Comparison of ENCODE assay signal across 2 cellular contexts in the genomic region with DNA sequence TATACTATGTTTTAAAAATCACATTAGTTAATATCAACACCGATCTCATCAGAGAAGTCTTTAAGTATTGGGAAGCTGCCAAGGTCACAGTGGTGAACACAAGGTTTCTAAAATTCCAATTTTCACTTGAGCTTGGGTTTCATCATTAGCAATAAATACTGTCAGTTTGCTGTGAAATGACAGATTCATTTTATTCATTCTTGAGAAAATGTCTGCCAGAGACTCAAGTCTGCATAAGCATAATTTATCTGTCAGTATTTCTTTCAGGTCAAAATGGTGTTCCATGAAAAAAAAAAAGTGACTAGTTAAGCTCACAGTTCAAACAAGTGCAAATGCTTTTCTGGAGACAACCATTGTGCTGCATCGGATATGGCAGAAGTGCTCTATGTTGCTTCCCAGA.
A peak's percentile ranks its signal among the peaks of the same experiment; 100 is the strongest.
TF ChIP-seq lines count a peak whose summit lies in the region.

No MANE protein-coding gene starts in this region.

TF ChIP-seq in HCT116, 20 proteins besides CTCF, POLR2A, EP300 and RAD21:
- TF ChIP-seq SP1 (IDR thresholded peaks at IDR 0.05; ENCODE audit: low read depth) (no peak), SIN3A (IDR thresholded peaks at IDR 0.05; ENCODE audit: low read depth) (no peak), JUND (IDR thresholded peaks at IDR 0.05) (no peak), SRF (IDR thresholded peaks at IDR 0.05; ENCODE audit: low read depth) (no peak), TCF7L2 (IDR thresholded peaks at IDR 0.05; ENCODE audit: borderline replicate concordance, extremely low read depth, insufficient read depth, insufficient read length) (no peak), ELF1 (IDR thresholded peaks at IDR 0.05; ENCODE audit: borderline replicate concordance, low read depth) (no peak), FOSL1 (IDR thresholded peaks at IDR 0.05; ENCODE audit: low read depth) (no peak), YY1 (IDR thresholded peaks at IDR 0.05; ENCODE audit: extremely low read depth, insufficient replicate concordance, low read depth, low read length) (no peak), EGR1 (IDR thresholded peaks at IDR 0.05; ENCODE audit: low read depth) (no peak), CEBPB (IDR thresholded peaks at IDR 0.05; ENCODE audit: low read depth) (no peak), ZNF274 (IDR thresholded peaks at IDR 0.05; ENCODE audit: low read depth, low read length) (no peak), POLR2AphosphoS5 (IDR thresholded peaks at IDR 0.05; ENCODE audit: low read depth, low read length) (no peak), EZH2 (IDR thresholded peaks at IDR 0.05) (no peak), CBX3 (IDR thresholded peaks at IDR 0.05; ENCODE audit: low read depth) (no peak), ZFX (IDR thresholded peaks at IDR 0.05) (no peak)
- TF ChIP-seq, protein P1, sequence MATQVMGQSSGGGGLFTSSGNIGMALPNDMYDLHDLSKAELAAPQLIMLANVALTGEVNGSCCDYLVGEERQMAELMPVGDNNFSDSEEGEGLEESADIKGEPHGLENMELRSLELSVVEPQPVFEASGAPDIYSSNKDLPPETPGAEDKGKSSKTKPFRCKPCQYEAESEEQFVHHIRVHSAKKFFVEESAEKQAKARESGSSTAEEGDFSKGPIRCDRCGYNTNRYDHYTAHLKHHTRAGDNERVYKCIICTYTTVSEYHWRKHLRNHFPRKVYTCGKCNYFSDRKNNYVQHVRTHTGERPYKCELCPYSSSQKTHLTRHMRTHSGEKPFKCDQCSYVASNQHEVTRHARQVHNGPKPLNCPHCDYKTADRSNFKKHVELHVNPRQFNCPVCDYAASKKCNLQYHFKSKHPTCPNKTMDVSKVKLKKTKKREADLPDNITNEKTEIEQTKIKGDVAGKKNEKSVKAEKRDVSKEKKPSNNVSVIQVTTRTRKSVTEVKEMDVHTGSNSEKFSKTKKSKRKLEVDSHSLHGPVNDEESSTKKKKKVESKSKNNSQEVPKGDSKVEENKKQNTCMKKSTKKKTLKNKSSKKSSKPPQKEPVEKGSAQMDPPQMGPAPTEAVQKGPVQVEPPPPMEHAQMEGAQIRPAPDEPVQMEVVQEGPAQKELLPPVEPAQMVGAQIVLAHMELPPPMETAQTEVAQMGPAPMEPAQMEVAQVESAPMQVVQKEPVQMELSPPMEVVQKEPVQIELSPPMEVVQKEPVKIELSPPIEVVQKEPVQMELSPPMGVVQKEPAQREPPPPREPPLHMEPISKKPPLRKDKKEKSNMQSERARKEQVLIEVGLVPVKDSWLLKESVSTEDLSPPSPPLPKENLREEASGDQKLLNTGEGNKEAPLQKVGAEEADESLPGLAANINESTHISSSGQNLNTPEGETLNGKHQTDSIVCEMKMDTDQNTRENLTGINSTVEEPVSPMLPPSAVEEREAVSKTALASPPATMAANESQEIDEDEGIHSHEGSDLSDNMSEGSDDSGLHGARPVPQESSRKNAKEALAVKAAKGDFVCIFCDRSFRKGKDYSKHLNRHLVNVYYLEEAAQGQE (IDR thresholded peaks at IDR 0.05; ENCODE audit: low read depth): no peak
- TF ChIP-seq, protein P2, sequence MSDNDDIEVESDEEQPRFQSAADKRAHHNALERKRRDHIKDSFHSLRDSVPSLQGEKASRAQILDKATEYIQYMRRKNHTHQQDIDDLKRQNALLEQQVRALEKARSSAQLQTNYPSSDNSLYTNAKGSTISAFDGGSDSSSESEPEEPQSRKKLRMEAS (IDR thresholded peaks at IDR 0.05): no peak
- TF ChIP-seq, protein P3, sequence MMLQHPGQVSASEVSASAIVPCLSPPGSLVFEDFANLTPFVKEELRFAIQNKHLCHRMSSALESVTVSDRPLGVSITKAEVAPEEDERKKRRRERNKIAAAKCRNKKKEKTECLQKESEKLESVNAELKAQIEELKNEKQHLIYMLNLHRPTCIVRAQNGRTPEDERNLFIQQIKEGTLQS (IDR thresholded peaks at IDR 0.05): no peak
- TF ChIP-seq, protein P4, sequence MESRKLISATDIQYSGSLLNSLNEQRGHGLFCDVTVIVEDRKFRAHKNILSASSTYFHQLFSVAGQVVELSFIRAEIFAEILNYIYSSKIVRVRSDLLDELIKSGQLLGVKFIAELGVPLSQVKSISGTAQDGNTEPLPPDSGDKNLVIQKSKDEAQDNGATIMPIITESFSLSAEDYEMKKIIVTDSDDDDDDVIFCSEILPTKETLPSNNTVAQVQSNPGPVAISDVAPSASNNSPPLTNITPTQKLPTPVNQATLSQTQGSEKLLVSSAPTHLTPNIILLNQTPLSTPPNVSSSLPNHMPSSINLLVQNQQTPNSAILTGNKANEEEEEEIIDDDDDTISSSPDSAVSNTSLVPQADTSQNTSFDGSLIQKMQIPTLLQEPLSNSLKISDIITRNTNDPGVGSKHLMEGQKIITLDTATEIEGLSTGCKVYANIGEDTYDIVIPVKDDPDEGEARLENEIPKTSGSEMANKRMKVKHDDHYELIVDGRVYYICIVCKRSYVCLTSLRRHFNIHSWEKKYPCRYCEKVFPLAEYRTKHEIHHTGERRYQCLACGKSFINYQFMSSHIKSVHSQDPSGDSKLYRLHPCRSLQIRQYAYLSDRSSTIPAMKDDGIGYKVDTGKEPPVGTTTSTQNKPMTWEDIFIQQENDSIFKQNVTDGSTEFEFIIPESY (IDR thresholded peaks at IDR 0.05; ENCODE audit: extremely low read depth, insufficient replicate concordance, low read length): no peak

TF ChIP-seq in neural cell, 6 proteins besides CTCF, POLR2A, EP300 and RAD21:
- TF ChIP-seq EZH2 (IDR thresholded peaks at IDR 0.05; ENCODE audit: borderline replicate concordance, insufficient read depth, low read length, poor library complexity, severe bottlenecking): no peak
- TF ChIP-seq POLR2AphosphoS5 (IDR thresholded peaks at IDR 0.05): peak; percentile 52
